9 cellular contexts compared by ENCODE assay signal in genomic region chr5:72281764-72282499, GRCh38. TPM values are rescaled to one million over a fixed set of nuclear protein-coding genes. Genes with fewer than 3 reads are reported as not detected.
DNase-seq lines count a peak whose midpoint lies in the region; TF ChIP-seq lines count a peak whose summit lies in the region.
"Had no signal": no experiment of that assay in that cellular context is flagged by ENCODE, and none has a peak within 500 bp of the region (broad histone marks: within the 10 kb centered on the region; RNA-seq: fewer than 3 reads in every experiment).

No MANE protein-coding gene starts in this region.

- POLR2A ChIA-PET in BJ (lab: Charles Lee), result interaction anchor here (0.7 kb wide), 1 partner anchor 1931 kb away, joined by 3 read pairs; no protein-coding TSS in a partner anchor

- H3K36me3 ChIP-seq in BJ (ENCODE audit: control insufficient read depth, insufficient read depth, low read length), result no peaks in the 10 kb centered on the region

- H3K4me3 Mint-ChIP-seq in nephron, result peak overlapping the region in 1 of 3 experiments; percentile 19
- no peak overlapping the region for H3K4me3 Mint-ChIP-seq in immature natural killer cell

- no peaks in the 10 kb centered on the region for H3K27me3 ChIP-seq in BJ (ENCODE audit: control insufficient read depth, insufficient read depth, low read length)

- TF ChIP-seq CTCF in BJ (IDR thresholded peaks at IDR 0.05; ENCODE audit: insufficient read depth, low read depth, low read length) (no peak), cardiac fibroblast (IDR thresholded peaks at IDR 0.05; ENCODE audit: low read depth, low read length) (no peak), nephron (IDR thresholded peaks at IDR 0.05; ENCODE audit: unreplicated experiment in 3 of 3) (no peak)

- peaks cover 32% of the 10 kb centered on the region for H3K4me1 Mint-ChIP-seq in nephron
- no peaks in the 10 kb centered on the region for H3K4me1 Mint-ChIP-seq in immature natural killer cell

- H3K27ac Mint-ChIP-seq in nephron, result peak overlapping the region; percentile 80 to 92 (median 89)
- H3K27ac Mint-ChIP-seq in immature natural killer cell, result peak overlapping the region in 1 of 6 donors; percentile 39

- H3K9me3 Mint-ChIP-seq in nephron (peaks cover 11% of the 10 kb centered on the region), immature natural killer cell (no peaks in the 10 kb centered on the region)

- CTCF ChIA-PET in BJ (lab: Yijun Ruan, JAX), result interaction anchor here (0.8 to 2.6 kb wide), 6 partner anchors 10 to 499 kb away, joined by 3 to 12 read pairs (median 4); no protein-coding TSS in a partner anchor

- H3K36me3 Mint-ChIP-seq in nephron (ENCODE audit: low read depth) (peaks cover 50% of the 10 kb centered on the region), immature natural killer cell (peaks cover 7 to 23% (median 16%) of the 10 kb centered on the region in 3 donors)

- H3K4me3 ChIP-seq in BJ (ENCODE audit: low read depth, low read length) (no peak overlapping the region), cardiac fibroblast (replicated peaks in 1 of 2; ENCODE audit: low read depth in 2 of 2, low read length in 2 of 2) (no peak overlapping the region)

- H3K27me3 Mint-ChIP-seq in nephron (ENCODE audit: low read depth), result no peaks in the 10 kb centered on the region
- H3K27me3 Mint-ChIP-seq in immature natural killer cell (ENCODE audit: low read depth in 3 of 3), result peaks cover 0 to 2% (median 0%) of the 10 kb centered on the region in 3 donors

- DNase-seq in BJ (ENCODE audit: low read depth) (peak; percentile 71), NCI-H226 (peak; percentile 62), cardiac fibroblast (ENCODE audit: low read depth in 2 of 2) (peak; percentile 88 to 90), immature natural killer cell (no peak), HPDE6-E6E7 (ENCODE audit: extremely low spot score) (no peak), NCI-H187 (lab: John Stamatoyannopoulos, UW) (no peak), activated gamma-delta T cell (lab: John Stamatoyannopoulos, UW) (no peak)
- DNase-seq: stimulated activated CD4-positive, alpha-beta T cell treated with anti-CD3 and anti-CD28 coated beads, Interleukin-2, amount 100 ng/mL, for 48 hours had no signal

RNA-seq across cellular contexts. Expression of gene MRPS27, which starts 38.1 kb away (rescaled TPM):
- 52.6 and 58.8 TPM in 2 replicates for polyA plus RNA-seq in BJ (2011; rRNA removed)
- 57.0 and 104 TPM in 2 replicates for polyA minus RNA-seq in BJ (2011; rRNA and poly(A)+ RNA removed)
- polyA plus RNA-seq in immature natural killer cell, result 10 to 100 TPM; 25.3 to 58.3 (median 40.9) TPM

RNA-seq across cellular contexts. Expression of gene PTCD2, which starts 38.2 kb away (rescaled TPM):
- 7.7 and 11.4 TPM in 2 replicates for polyA plus RNA-seq in BJ (2011; rRNA removed)
- polyA minus RNA-seq in BJ (2011; rRNA and poly(A)+ RNA removed), result 6.2 and 6.3 TPM in 2 replicates
- polyA plus RNA-seq in immature natural killer cell, result 1 to 10 TPM; 2.9 to 7.8 (median 4.0) TPM

Comparison
In these comparisons a context has a peak if more than half of its experiments do, and no peak if none do; other contexts are left out.
1. DNase-seq: peak in BJ (single experiment), NCI-H226 (single experiment) and cardiac fibroblast (2 of 2); none in immature natural killer cell (0 of 3), HPDE6-E6E7 (single experiment), NCI-H187 (0 of 2) and activated gamma-delta T cell (single experiment).